Comparison of ENCODE assay signal across 1 cellular context in the genomic region with DNA sequence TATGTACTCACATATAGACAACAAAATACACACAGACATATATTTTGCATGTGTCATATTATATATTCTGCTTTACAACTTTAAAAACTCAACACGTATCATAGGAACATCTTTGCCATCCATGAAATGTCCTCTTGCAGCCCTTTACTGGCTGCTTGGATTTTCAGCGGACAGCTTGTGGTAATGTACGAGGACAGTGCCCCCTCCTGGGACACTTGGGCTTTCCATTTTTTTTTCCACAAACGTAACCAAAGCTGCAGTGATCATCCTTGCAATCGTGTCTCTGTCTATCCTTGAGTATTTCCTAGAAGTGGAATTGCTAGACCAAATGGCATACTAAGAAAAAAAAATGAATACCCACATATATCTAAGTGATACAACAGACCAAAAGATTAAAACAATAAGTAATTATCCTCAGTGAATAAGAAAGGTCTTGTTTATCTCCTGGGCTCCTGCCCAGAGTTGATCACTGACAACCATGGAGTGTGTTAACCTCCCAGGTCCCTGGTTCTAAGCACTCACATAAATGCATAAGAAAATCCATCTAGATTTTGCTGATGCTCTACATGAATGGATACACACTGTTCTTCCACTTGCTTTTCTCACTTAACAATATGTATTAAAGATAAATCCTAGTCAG.
A peak's percentile ranks its signal among the peaks of the same experiment; 100 is the strongest.
TF ChIP-seq lines count a peak whose summit lies in the region.

No MANE protein-coding gene starts in this region.

TF ChIP-seq in HepG2, 621 proteins besides CTCF, POLR2A, EP300 and RAD21:
- TF ChIP-seq SMC3 (IDR thresholded peaks at IDR 0.05; ENCODE audit: low read length), result peak; percentile 52; the same call in 1 of the 2 replicates
- no peak for TF ChIP-seq TBL1XR1 (IDR thresholded peaks at IDR 0.05; ENCODE audit: borderline replicate concordance, low read length, partially characterized antibody)
- 0 out of 2 replicates have a peak, but pooled peaks have one; percentile 35 for TF ChIP-seq ATF1 (CRISPR knock-in tag; IDR thresholded peaks at IDR 0.05)
- TF ChIP-seq SALL1 (CRISPR knock-in tag; IDR thresholded peaks at IDR 0.05), result no peak
- no peak for TF ChIP-seq U2AF2 (IDR thresholded peaks at IDR 0.05; ENCODE audit: low read depth, low read length)
- TF ChIP-seq, protein P1, sequence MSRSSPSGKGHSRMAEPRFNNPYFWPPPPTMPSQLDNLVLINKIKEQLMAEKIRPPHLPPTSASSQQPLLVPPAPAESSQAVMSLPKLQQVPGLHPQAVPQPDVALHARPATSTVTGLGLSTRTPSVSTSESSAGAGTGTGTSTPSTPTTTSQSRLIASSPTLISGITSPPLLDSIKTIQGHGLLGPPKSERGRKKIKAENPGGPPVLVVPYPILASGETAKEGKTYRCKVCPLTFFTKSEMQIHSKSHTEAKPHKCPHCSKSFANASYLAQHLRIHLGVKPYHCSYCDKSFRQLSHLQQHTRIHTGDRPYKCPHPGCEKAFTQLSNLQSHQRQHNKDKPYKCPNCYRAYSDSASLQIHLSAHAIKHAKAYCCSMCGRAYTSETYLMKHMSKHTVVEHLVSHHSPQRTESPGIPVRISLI (CRISPR knock-in tag; IDR thresholded peaks at IDR 0.05; ENCODE audit: borderline replicate concordance), result peak; percentile 78; the same call in 1 of the 2 replicates
- TF ChIP-seq TBX3 (IDR thresholded peaks at IDR 0.05; ENCODE audit: borderline replicate concordance), result no peak
- TF ChIP-seq HOXA3 (CRISPR knock-in tag; IDR thresholded peaks at IDR 0.05), result no peak
- TF ChIP-seq, protein P2, sequence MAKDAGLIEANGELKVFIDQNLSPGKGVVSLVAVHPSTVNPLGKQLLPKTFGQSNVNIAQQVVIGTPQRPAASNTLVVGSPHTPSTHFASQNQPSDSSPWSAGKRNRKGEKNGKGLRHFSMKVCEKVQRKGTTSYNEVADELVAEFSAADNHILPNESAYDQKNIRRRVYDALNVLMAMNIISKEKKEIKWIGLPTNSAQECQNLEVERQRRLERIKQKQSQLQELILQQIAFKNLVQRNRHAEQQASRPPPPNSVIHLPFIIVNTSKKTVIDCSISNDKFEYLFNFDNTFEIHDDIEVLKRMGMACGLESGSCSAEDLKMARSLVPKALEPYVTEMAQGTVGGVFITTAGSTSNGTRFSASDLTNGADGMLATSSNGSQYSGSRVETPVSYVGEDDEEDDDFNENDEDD (CRISPR knock-in tag; IDR thresholded peaks at IDR 0.05; ENCODE audit: borderline replicate concordance), result no peak
- TF ChIP-seq ZNF124 (CRISPR knock-in tag; IDR thresholded peaks at IDR 0.05), result no peak
- TF ChIP-seq, protein P3, sequence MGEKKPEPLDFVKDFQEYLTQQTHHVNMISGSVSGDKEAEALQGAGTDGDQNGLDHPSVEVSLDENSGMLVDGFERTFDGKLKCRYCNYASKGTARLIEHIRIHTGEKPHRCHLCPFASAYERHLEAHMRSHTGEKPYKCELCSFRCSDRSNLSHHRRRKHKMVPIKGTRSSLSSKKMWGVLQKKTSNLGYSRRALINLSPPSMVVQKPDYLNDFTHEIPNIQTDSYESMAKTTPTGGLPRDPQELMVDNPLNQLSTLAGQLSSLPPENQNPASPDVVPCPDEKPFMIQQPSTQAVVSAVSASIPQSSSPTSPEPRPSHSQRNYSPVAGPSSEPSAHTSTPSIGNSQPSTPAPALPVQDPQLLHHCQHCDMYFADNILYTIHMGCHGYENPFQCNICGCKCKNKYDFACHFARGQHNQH (CRISPR knock-in tag; IDR thresholded peaks at IDR 0.05), result no peak
- TF ChIP-seq, protein P4, sequence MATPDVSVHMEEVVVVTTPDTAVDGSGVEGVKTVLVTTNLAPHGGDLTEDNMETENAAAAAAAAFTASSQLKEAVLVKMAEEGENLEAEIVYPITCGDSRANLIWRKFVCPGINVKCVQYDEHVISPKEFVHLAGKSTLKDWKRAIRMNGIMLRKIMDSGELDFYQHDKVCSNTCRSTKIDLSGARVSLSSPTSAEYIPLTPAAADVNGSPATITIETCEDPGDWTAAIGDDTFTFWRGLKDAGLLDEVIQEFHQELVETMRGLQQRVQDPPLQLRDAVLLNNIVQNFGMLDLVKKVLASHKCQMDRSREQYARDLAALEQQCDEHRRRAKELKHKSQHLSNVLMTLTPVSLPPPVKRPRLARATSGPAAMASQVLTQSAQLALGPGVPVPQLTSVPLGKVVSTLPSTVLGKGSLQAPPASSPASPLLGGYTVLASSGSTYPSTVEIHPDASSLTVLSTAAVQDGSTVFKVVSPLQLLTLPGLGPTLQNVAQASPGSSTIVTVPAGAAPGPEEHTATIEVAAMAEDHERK (CRISPR knock-in tag; IDR thresholded peaks at IDR 0.05; ENCODE audit: low read depth), result no peak
- TF ChIP-seq STAG1 (CRISPR knock-in tag; IDR thresholded peaks at IDR 0.05), result peak; percentile 81
- TF ChIP-seq XRCC5 (optimal IDR thresholded peaks at IDR 0.05; ENCODE audit: low read length), result peak; percentile 71
